In the genomic region with DNA sequence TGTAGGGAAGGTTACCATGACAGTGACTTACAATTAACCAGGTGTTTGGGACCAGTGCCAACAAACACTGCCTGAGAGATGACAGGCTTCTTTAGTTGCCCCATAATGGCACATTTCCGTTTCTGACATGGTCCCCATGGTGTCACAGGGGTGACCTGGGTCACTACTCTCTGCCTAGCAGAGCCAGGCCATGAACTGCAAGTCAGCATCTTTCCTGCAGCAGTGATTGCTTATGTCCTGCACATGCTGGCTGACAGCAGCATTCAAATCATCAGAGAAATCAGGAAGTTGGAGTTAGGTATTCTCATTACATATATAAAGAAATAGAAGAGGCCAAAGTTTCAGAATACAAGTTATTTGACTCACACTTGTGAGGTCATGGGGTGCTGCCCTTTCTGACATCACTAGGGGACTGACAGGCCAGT, we compare ENCODE assay signal across 1 cellular context.
TF ChIP-seq lines count a peak whose summit lies in the region.

No MANE protein-coding gene starts in this region.

TF ChIP-seq in K562, 482 proteins besides CTCF, POLR2A, EP300 and RAD21 (continued from another document):
- TF ChIP-seq, protein P1, sequence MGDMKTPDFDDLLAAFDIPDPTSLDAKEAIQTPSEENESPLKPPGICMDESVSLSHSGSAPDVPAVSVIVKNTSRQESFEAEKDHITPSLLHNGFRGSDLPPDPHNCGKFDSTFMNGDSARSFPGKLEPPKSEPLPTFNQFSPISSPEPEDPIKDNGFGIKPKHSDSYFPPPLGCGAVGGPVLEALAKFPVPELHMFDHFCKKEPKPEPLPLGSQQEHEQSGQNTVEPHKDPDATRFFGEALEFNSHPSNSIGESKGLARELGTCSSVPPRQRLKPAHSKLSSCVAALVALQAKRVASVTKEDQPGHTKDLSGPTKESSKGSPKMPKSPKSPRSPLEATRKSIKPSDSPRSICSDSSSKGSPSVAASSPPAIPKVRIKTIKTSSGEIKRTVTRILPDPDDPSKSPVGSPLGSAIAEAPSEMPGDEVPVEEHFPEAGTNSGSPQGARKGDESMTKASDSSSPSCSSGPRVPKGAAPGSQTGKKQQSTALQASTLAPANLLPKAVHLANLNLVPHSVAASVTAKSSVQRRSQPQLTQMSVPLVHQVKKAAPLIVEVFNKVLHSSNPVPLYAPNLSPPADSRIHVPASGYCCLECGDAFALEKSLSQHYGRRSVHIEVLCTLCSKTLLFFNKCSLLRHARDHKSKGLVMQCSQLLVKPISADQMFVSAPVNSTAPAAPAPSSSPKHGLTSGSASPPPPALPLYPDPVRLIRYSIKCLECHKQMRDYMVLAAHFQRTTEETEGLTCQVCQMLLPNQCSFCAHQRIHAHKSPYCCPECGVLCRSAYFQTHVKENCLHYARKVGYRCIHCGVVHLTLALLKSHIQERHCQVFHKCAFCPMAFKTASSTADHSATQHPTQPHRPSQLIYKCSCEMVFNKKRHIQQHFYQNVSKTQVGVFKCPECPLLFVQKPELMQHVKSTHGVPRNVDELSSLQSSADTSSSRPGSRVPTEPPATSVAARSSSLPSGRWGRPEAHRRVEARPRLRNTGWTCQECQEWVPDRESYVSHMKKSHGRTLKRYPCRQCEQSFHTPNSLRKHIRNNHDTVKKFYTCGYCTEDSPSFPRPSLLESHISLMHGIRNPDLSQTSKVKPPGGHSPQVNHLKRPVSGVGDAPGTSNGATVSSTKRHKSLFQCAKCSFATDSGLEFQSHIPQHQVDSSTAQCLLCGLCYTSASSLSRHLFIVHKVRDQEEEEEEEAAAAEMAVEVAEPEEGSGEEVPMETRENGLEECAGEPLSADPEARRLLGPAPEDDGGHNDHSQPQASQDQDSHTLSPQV (IDR thresholded peaks at IDR 0.05): no peak
- TF ChIP-seq BDP1 (IDR thresholded peaks at IDR 0.05; ENCODE audit: insufficient read depth, insufficient read length) (no peak), C11orf30 (IDR thresholded peaks at IDR 0.05; ENCODE audit: low read depth) (peak; percentile 59; the same call in 1 of the 2 replicates), MAFK (IDR thresholded peaks at IDR 0.05; ENCODE audit: low read length) (no peak), ZNF316 (IDR thresholded peaks at IDR 0.05) (peak; percentile 42), MAFG (tag; conservative IDR thresholded peaks at IDR 0.05) (peak; percentile 52; the same call in 1 of the 2 replicates), MAFF (IDR thresholded peaks at IDR 0.05; ENCODE audit: low read length) (peak; percentile 11; the same call in 1 of the 2 replicates)
- TF ChIP-seq, protein P2, sequence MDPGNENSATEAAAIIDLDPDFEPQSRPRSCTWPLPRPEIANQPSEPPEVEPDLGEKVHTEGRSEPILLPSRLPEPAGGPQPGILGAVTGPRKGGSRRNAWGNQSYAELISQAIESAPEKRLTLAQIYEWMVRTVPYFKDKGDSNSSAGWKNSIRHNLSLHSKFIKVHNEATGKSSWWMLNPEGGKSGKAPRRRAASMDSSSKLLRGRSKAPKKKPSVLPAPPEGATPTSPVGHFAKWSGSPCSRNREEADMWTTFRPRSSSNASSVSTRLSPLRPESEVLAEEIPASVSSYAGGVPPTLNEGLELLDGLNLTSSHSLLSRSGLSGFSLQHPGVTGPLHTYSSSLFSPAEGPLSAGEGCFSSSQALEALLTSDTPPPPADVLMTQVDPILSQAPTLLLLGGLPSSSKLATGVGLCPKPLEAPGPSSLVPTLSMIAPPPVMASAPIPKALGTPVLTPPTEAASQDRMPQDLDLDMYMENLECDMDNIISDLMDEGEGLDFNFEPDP (CRISPR knock-in tag; IDR thresholded peaks at IDR 0.05): no peak
TF ChIP-seq in K562: peak in this region for 4.
